In the genomic region with DNA sequence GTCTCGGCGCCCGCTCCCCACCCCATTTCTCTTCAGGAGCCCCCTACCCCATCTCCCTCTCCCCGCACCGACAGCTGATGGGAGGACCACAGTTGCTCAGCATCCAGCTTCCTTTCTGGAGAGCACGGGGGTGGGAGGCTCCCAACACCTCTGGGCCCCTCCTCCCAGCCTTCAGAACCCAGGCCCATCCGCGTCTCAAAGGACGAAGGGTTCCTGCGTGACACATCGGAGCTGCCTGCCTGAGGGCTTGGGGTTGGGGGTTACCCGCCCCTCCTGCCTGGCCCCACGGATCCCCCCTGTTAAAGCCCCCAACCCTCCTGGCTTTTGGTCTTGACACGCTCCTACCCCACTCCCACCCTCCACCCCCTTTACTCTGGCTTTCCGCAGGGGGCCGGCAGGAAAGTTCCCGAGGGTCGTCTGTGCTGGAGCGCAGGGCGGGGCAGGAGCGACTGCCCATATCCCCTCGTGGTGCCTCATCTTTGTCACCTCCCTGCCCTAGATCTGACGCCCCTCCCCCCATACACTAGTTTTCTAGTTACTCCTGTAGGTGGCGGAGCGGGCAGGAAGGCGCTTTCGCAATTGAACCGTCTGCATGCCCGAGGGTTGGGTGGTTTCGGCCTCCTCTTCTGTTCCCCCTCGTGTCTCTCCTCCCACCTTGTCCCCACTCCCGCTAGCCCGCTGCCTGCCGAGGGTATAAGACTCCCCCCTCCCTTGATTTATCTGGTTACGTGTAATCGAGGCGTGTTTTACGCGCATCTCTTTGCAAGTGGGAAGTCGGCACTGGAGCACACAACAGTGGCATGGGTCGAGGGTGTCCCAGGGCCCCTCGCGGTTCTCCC, we compare ENCODE assay signal across 8 cellular contexts. TPM values are rescaled to one million over a fixed set of nuclear protein-coding genes. Genes with fewer than 3 reads are reported as not detected.
DNase-seq lines count a peak whose midpoint lies in the region; ATAC-seq and TF ChIP-seq lines count a peak whose summit lies in the region.

No MANE protein-coding gene starts in this region.

- TF ChIP-seq CTCF in NB4 (IDR thresholded peaks at IDR 0.05; ENCODE audit: low read depth, low read length) (peak; percentile 59), kidney epithelial cell (IDR thresholded peaks at IDR 0.05; ENCODE audit: insufficient read depth, low read length, poor library complexity, severe bottlenecking) (peak; percentile 74)

- no peak for TF ChIP-seq POLR2A in NB4 (IDR thresholded peaks at IDR 0.05; ENCODE audit: extremely low read depth, insufficient read length)

- ATAC-seq in HG02678 (IDR thresholded peaks at IDR 0.05; ENCODE audit: unreplicated experiment), result no peak

- DNase-seq in NCI-H2029 (lab: John Stamatoyannopoulos, UW) (peak; percentile 30), NCI-H2029 treated with DMSO at 0.1 percent for 48 hours (lab: John Stamatoyannopoulos, UW) (no peak), NB4 (ENCODE audit: low read depth) (peak; percentile 99), cerebellum (ENCODE audit: low spot score) (peak; percentile 79), kidney epithelial cell (ENCODE audit: low read depth) (peak; percentile 31)
- peak; percentile 68 for DNase-seq in activated CD4-positive, alpha-beta T cell treated with anti-CD3 and anti-CD28 coated beads for 1 hour
- peak; percentile 79 to 95 (median 83) for DNase-seq in stimulated activated CD4-positive, alpha-beta T cell treated with anti-CD3 and anti-CD28 coated beads, Interleukin-12 subunit alpha, Interleukin-12 subunit beta, amount 100 ng/mL, for 48 hours (ENCODE audit: low read depth in 2 of 3, low spot score in 1 of 3)

- H3K27me3 ChIP-seq in kidney epithelial cell (ENCODE audit: control insufficient read depth, insufficient read depth, low read length), result peaks cover 15% of the 10 kb centered on the region

- H3K36me3 ChIP-seq in kidney epithelial cell (ENCODE audit: control insufficient read depth, insufficient read depth, low read length), result no peaks in the 10 kb centered on the region

- H3K4me3 ChIP-seq in NB4 (ENCODE audit: low read depth, low read length), result peak overlapping the region; percentile 74
- H3K4me3 ChIP-seq in kidney epithelial cell (ENCODE audit: low read depth, low read length), result peak overlapping the region; percentile 100

RNA-seq across cellular contexts. Expression of a gene that starts 0.9 kb away (rescaled TPM):
- total RNA-seq in cerebellum, result 14.5 TPM
- 117 and 148 TPM in 2 replicates for total RNA-seq in kidney epithelial cell

RNA-seq across cellular contexts. Expression of a gene that starts 4.7 kb away (rescaled TPM):
- total RNA-seq in cerebellum (not detected), kidney epithelial cell (not detected in 2 replicates)

RNA-seq across cellular contexts. Expression of a gene that starts 12.7 kb away (rescaled TPM):
- total RNA-seq in cerebellum, result 1.8 TPM
- total RNA-seq in kidney epithelial cell, result 1.7 TPM in 1 of 2 replicates, not detected in the other

RNA-seq across cellular contexts. Expression of a gene that starts 20.4 kb away (rescaled TPM):
- total RNA-seq in cerebellum, result 0.18 TPM
- total RNA-seq in kidney epithelial cell, result not detected in 2 replicates

RNA-seq across cellular contexts. Expression of a gene that starts 44.6 kb away (rescaled TPM):
- total RNA-seq in cerebellum, result 3.5 TPM
- total RNA-seq in kidney epithelial cell, result 65.7 and 73.9 TPM in 2 replicates
